Comparison of ENCODE assay signal across 8 cellular contexts in the genomic region with DNA sequence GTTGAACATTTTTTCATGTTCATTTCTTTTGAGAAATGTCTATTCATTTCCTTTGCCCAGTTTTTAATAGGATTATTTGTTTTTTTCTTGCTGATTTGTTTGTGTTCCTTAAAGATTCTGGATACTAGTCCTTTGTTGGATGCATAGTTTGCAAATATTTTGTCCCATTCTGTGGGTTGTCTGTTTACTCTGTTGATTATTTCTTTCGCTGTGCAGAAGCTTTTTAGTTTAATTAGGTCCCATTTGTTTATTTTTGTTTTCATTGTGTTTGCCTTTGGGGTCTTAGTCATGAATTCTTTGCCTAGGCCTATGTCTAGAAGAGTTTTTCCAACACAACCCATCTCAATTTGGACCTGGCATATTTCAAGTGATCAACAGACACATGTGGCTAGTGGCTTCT.
"Had no signal": no experiment of that assay in that cellular context is flagged by ENCODE, and none has a peak within 500 bp of the region (broad histone marks: within the 10 kb centered on the region; RNA-seq: fewer than 3 reads in every experiment).

No MANE protein-coding gene starts in this region.

- H3K4me3 Mint-ChIP-seq: IgD-negative memory B cell had no signal

- H3K27ac Mint-ChIP-seq: IgD-negative memory B cell had no signal

- DNase-seq: IMR-90, KBM-7, KG1 had no signal

- ATAC-seq: HepG2, K562 had no signal

- H3K27ac ChIP-seq: HL-60, KMS-11 had no signal

- H3K4me3 ChIP-seq: K562 had no signal
